1 cellular context compared by ENCODE assay signal in genomic region chr1:1144843-1145546, GRCh38.
TF ChIP-seq lines count a peak whose summit lies in the region.

No MANE protein-coding gene starts in this region.

TF ChIP-seq in HEK293, 187 proteins besides CTCF, POLR2A, EP300 and RAD21 (continued from another document):
- TF ChIP-seq, protein P1, sequence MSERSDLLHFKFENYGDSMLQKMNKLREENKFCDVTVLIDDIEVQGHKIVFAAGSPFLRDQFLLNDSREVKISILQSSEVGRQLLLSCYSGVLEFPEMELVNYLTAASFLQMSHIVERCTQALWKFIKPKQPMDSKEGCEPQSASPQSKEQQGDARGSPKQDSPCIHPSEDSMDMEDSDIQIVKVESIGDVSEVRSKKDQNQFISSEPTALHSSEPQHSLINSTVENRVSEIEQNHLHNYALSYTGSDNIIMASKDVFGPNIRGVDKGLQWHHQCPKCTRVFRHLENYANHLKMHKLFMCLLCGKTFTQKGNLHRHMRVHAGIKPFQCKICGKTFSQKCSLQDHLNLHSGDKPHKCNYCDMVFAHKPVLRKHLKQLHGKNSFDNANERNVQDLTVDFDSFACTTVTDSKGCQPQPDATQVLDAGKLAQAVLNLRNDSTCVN (tag by site-specific recombination; optimal IDR thresholded peaks at IDR 0.05) = no peak
- no peak for TF ChIP-seq IKZF3 (tag by site-specific recombination; IDR thresholded peaks at IDR 0.05)
- TF ChIP-seq ZNF626 (tag by site-specific recombination; IDR thresholded peaks at IDR 0.05) = no peak
- TF ChIP-seq, protein P2, sequence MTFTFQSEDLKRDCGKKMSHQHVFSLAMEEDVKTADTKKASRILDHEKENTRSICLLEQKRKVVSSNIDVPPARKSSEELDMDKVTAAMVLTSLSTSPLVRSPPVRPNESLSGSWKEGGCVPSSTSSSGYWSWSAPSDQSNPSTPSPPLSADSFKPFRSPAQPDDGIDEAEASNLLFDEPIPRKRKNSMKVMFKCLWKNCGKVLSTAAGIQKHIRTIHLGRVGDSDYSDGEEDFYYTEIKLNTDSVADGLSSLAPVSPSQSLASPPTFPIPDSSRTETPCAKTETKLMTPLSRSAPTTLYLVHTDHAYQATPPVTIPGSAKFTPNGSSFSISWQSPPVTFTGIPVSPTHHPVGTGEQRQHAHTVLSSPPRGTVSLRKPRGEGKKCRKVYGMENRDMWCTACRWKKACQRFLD (tag by site-specific recombination; IDR thresholded peaks at IDR 0.05) = no peak
